Comparison of ENCODE assay signal across 1 cellular context in the genomic region with DNA sequence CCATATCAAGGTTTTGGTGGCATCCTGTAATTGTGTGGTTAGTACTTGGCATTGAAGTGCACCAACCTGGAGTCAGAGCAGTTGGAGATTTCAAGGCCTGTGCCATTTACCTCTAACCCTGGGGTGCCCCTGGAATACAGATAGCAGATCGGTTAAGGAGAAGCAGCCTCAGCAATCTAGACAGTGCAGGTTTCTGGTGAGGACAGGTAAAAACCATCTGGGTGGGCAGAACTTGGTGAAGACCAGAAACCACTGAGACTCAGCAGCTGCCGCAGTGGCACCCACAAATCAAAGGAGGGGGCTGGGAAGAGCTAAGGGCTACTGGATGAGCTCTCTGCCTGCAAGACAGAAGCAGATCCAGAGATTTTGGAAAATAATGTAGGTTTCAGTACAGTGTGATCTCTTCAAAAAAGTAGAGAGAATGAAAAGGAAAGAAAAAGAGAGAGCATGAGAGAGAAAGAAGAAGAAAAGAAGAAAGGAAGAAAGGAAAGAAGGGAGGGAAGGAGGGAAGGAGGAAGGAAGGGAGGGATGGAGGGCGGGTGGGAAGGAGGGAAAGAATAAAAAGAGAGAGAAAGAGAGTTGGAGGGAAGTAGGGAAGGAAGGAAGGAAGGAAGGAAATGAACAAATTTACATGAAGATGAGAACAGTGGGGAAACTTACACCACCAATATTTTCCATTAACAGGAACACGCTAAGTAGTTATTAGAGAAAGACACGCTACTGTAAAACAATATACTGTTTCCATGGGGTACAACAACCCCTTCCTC.
TF ChIP-seq lines count a peak whose summit lies in the region.

No MANE protein-coding gene starts in this region.

TF ChIP-seq in K562, 482 proteins besides CTCF, POLR2A, EP300 and RAD21:
- TF ChIP-seq, protein P1, sequence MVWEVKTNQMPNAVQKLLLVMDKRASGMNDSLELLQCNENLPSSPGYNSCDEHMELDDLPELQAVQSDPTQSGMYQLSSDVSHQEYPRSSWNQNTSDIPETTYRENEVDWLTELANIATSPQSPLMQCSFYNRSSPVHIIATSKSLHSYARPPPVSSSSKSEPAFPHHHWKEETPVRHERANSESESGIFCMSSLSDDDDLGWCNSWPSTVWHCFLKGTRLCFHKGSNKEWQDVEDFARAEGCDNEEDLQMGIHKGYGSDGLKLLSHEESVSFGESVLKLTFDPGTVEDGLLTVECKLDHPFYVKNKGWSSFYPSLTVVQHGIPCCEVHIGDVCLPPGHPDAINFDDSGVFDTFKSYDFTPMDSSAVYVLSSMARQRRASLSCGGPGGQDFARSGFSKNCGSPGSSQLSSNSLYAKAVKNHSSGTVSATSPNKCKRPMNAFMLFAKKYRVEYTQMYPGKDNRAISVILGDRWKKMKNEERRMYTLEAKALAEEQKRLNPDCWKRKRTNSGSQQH (CRISPR knock-in tag; IDR thresholded peaks at IDR 0.05): 0 out of 2 replicates have a peak, but pooled peaks have one; percentile 66
- TF ChIP-seq, protein P2, sequence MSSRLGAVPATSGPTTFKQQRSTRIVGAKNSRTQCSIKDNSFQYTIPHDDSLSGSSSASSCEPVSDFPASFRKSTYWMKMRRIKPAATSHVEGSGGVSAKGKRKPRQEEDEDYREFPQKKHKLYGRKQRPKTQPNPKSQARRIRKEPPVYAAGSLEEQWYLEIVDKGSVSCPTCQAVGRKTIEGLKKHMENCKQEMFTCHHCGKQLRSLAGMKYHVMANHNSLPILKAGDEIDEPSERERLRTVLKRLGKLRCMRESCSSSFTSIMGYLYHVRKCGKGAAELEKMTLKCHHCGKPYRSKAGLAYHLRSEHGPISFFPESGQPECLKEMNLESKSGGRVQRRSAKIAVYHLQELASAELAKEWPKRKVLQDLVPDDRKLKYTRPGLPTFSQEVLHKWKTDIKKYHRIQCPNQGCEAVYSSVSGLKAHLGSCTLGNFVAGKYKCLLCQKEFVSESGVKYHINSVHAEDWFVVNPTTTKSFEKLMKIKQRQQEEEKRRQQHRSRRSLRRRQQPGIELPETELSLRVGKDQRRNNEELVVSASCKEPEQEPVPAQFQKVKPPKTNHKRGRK (tag; IDR thresholded peaks at IDR 0.05): peak; percentile 84; the same call in 1 of the 2 replicates
- TF ChIP-seq ZNF23 (CRISPR knock-in tag; IDR thresholded peaks at IDR 0.05): 0 out of 2 replicates have a peak, but pooled peaks have one; percentile 28
- TF ChIP-seq DIDO1 (tag; IDR thresholded peaks at IDR 0.05; ENCODE audit: low read depth): 0 out of 2 replicates have a peak, but pooled peaks have one; percentile 30
- TF ChIP-seq CLOCK (CRISPR knock-in tag; IDR thresholded peaks at IDR 0.05; ENCODE audit: borderline replicate concordance): peak; percentile 15; the same call in 1 of the 2 replicates
- TF ChIP-seq, protein P3, sequence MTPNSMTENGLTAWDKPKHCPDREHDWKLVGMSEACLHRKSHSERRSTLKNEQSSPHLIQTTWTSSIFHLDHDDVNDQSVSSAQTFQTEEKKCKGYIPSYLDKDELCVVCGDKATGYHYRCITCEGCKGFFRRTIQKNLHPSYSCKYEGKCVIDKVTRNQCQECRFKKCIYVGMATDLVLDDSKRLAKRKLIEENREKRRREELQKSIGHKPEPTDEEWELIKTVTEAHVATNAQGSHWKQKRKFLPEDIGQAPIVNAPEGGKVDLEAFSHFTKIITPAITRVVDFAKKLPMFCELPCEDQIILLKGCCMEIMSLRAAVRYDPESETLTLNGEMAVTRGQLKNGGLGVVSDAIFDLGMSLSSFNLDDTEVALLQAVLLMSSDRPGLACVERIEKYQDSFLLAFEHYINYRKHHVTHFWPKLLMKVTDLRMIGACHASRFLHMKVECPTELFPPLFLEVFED (CRISPR knock-in tag; conservative IDR thresholded peaks at IDR 0.05): peak; percentile 82; the same call in 1 of the 2 replicates
- TF ChIP-seq ELF4 (CRISPR knock-in tag; IDR thresholded peaks at IDR 0.05): peak; percentile 44; the same call in 1 of the 2 replicates
- TF ChIP-seq, protein P4, sequence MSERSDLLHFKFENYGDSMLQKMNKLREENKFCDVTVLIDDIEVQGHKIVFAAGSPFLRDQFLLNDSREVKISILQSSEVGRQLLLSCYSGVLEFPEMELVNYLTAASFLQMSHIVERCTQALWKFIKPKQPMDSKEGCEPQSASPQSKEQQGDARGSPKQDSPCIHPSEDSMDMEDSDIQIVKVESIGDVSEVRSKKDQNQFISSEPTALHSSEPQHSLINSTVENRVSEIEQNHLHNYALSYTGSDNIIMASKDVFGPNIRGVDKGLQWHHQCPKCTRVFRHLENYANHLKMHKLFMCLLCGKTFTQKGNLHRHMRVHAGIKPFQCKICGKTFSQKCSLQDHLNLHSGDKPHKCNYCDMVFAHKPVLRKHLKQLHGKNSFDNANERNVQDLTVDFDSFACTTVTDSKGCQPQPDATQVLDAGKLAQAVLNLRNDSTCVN (CRISPR knock-in tag; IDR thresholded peaks at IDR 0.05): 0 out of 2 replicates have a peak, but pooled peaks have one; percentile 57
